ENCODE assay signal across 12 cellular contexts in the genomic region with DNA sequence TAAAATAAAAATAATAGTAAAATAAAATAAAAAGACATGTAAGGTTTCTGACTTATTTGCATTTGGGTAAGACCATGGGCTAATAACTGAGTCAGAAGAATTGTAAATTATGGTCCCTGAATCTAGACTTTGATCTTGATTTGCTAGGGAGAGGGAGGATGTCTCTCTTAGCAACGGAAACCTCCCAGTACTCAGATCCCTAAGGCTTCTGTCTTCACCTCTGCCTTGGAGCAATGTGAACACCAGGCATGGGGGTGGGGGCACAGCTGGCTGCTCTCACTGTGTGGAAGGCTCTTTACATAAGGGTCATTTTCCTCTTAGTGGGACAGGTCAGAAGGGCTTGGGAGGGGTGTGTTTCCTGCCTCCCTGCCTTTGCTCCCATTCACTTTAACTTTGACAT.
DNase-seq lines count a peak whose midpoint lies in the region; ATAC-seq and TF ChIP-seq lines count a peak whose summit lies in the region.
"Had no signal": no experiment of that assay in that cellular context is flagged by ENCODE, and none has a peak within 500 bp of the region (broad histone marks: within the 10 kb centered on the region; RNA-seq: fewer than 3 reads in every experiment).

No MANE protein-coding gene starts in this region.

- ATAC-seq in GM18498 (IDR thresholded peaks at IDR 0.05; ENCODE audit: unreplicated experiment): no peak

- H3K4me3 Mint-ChIP-seq in nephron progenitor cell: no peak overlapping the region
- H3K4me3 Mint-ChIP-seq: H9 had no signal

- peaks cover 23% of the 10 kb centered on the region for H3K4me1 Mint-ChIP-seq in nephron progenitor cell
- H3K4me1 Mint-ChIP-seq: H9 had no signal

- H3K27ac Mint-ChIP-seq in nephron progenitor cell: peak overlapping the region; percentile 42
- H3K27ac Mint-ChIP-seq: CD8-positive, alpha-beta memory T cell; H9 had no signal

- DNase-seq in DMS 273 (lab: John Stamatoyannopoulos, UW; ENCODE audit: unreplicated experiment) (peak; percentile 31), DMS 273 treated with DMSO at 0.1 percent for 48 hours (lab: John Stamatoyannopoulos, UW) (no peak), iPS-NIHi7 (ENCODE audit: extremely low spot score) (peak; percentile 10), nephron progenitor cell (no peak), retina (no peak), RKO (ENCODE audit: low spot score) (no peak)
- DNase-seq: Caco-2; CD8-positive, alpha-beta memory T cell; GM23248; H9; IMR-90 had no signal

- no peaks in the 10 kb centered on the region for H3K9me3 Mint-ChIP-seq in nephron progenitor cell
- H3K9me3 Mint-ChIP-seq: CD8-positive, alpha-beta memory T cell; H9 had no signal

- H3K27me3 Mint-ChIP-seq in nephron progenitor cell (ENCODE audit: low read depth, poor library complexity): peaks cover 15% of the 10 kb centered on the region

- TF ChIP-seq CTCF in nephron progenitor cell (IDR thresholded peaks at IDR 0.05): no peak

- no peaks in the 10 kb centered on the region for H3K36me3 Mint-ChIP-seq in nephron progenitor cell (ENCODE audit: low read depth)
- H3K36me3 Mint-ChIP-seq: CD8-positive, alpha-beta memory T cell had no signal

Comparison
In these comparisons a context has a peak if more than half of its experiments do, and no peak if none do; other contexts are left out.
1. DNase-seq: peak in DMS 273 (single experiment) and iPS-NIHi7 (single experiment); none in DMS 273 treated with DMSO at 0.1 percent for 48 hours (single experiment), nephron progenitor cell (single experiment), retina (single experiment) and RKO (single experiment).